Comparison of ENCODE assay signal across 19 cellular contexts in the genomic region with DNA sequence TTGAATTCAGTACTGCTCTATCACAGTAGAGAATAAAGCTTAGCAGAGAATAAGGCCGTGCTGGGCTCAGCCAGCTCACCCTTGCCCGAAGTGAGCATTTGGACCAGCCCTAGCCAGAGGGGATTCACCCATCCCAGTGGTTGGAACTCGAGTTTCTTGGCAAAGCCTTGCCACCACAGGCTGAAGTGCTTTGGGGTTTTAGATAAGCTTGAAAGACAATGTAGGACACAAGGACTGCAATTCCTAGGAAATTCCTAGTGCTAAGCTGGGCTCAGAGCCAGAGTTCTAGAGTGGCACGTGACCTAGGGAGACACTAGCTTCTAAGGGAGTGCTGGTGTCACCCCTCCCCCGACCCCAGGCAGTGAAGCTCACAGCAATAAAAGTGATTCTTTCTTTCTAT. TPM values are rescaled to one million over a fixed set of nuclear protein-coding genes. Genes with fewer than 3 reads are reported as not detected.
DNase-seq lines count a peak whose midpoint lies in the region; ATAC-seq and TF ChIP-seq lines count a peak whose summit lies in the region.
"Had no signal": no experiment of that assay in that cellular context is flagged by ENCODE, and none has a peak within 500 bp of the region (broad histone marks: within the 10 kb centered on the region; RNA-seq: fewer than 3 reads in every experiment).

No MANE protein-coding gene starts in this region.

- peak; percentile 4 for DNase-seq in GM23338 (ENCODE audit: low spot score)
- peak; percentile 74 for DNase-seq in PC-3
- DNase-seq in epithelial cell of prostate (ENCODE audit: low read depth, low spot score): no peak
- peak; percentile 1 for DNase-seq in pons (ENCODE audit: low spot score)
- no peak for DNase-seq in LoVo (ENCODE audit: low spot score)
- DNase-seq in CD1c-positive myeloid dendritic cell (ENCODE audit: extremely low spot score): no peak
- DNase-seq: activated CD4-positive, alpha-beta memory T cell treated with anti-CD3 and anti-CD28 coated beads, Interleukin-2, amount 10 ng/mL, durations not matched to agents 7 days and 5 days; adrenal gland; CD8-positive, alpha-beta memory T cell; head of caudate nucleus; MM.1S; NCI-H1436 treated with DMSO at 0.1 percent for 48 hours; NCI-H446 treated with DMSO at 0.1 percent for 48 hours; spleen; stimulated activated CD4-positive, alpha-beta T cell treated with anti-CD3 and anti-CD28 coated beads, Interleukin-4, amount 100 ng/mL, for 4 hours; stomach; upper lobe of left lung had no signal

- H3F3A ChIP-seq in GM23338 (replicated peaks; ENCODE audit: low read depth) (no peaks in the 10 kb centered on the region), PC-3 (ENCODE audit: low read length, unreplicated experiment) (no peaks in the 10 kb centered on the region)

- H3K79me2 ChIP-seq in GM23338 (replicated peaks; ENCODE audit: insufficient read depth): no peaks in the 10 kb centered on the region
- H3K79me2 ChIP-seq in PC-3 (ENCODE audit: low read length): no peaks in the 10 kb centered on the region

- intact Hi-C loops in PC-3 (cut with micrococcal nuclease): no loop called here

- H3K4me3 Mint-ChIP-seq in GM23338: no peak overlapping the region
- H3K4me3 Mint-ChIP-seq: activated CD4-positive, alpha-beta memory T cell treated with anti-CD3 and anti-CD28 coated beads, Interleukin-2, amount 10 ng/mL, durations not matched to agents 7 days and 5 days; CD8-positive, alpha-beta memory T cell had no signal

- H3K4me3 ChIP-seq in GM23338 (no peak overlapping the region), PC-3 (ENCODE audit: low read length) (no peak overlapping the region)
- H3K4me3 ChIP-seq: adrenal gland, spleen, stomach, upper lobe of left lung had no signal

- H3K9me2 ChIP-seq in GM23338 (ENCODE audit: insufficient read depth): no peaks in the 10 kb centered on the region
- no peaks in the 10 kb centered on the region for H3K9me2 ChIP-seq in PC-3 (replicated peaks; ENCODE audit: low read length)

- H3K4me1 Mint-ChIP-seq in GM23338: peaks cover 1% of the 10 kb centered on the region; the same call in 1 of the 3 replicates
- H3K4me1 Mint-ChIP-seq: activated CD4-positive, alpha-beta memory T cell treated with anti-CD3 and anti-CD28 coated beads, Interleukin-2, amount 10 ng/mL, durations not matched to agents 7 days and 5 days; CD8-positive, alpha-beta memory T cell had no signal

- H3K4me1 ChIP-seq in GM23338 (ENCODE audit: insufficient read depth): no peaks in the 10 kb centered on the region
- peaks cover 10% of the 10 kb centered on the region; the same call in 1 of the 2 replicates for H3K4me1 ChIP-seq in PC-3 (ENCODE audit: insufficient read depth, low read length)
- H3K4me1 ChIP-seq: adrenal gland, spleen, stomach, upper lobe of left lung had no signal

- POLR2A ChIA-PET in PC-3 (lab: Charles Lee; ENCODE audit: unreplicated experiment): no interaction called here

- H3K27me3 ChIP-seq in GM23338 (ENCODE audit: insufficient read depth) (no peaks in the 10 kb centered on the region), PC-3 (ENCODE audit: low read length) (no peaks in the 10 kb centered on the region)
- H3K27me3 ChIP-seq: adrenal gland, stomach, upper lobe of left lung had no signal

- BruUV-seq in PC-3 (replicated peaks; lab: Mats Ljungman, UMichigan): no TSS peak

- H3K9ac ChIP-seq in PC-3 (ENCODE audit: low read length): no peak overlapping the region; the same call in 1 of the 2 replicates

- H3K27ac Mint-ChIP-seq in GM23338: no peak overlapping the region
- H3K27ac Mint-ChIP-seq: activated CD4-positive, alpha-beta memory T cell treated with anti-CD3 and anti-CD28 coated beads, Interleukin-2, amount 10 ng/mL, durations not matched to agents 7 days and 5 days; CD8-positive, alpha-beta memory T cell had no signal

- H3K4me2 ChIP-seq in GM23338: no peak overlapping the region
- no peak overlapping the region for H3K4me2 ChIP-seq in PC-3 (ENCODE audit: low read length)

- CTCF ChIA-PET in PC-3 (lab: Charles Lee): no interaction called here

- H3K36me3 Mint-ChIP-seq in GM23338 (ENCODE audit: low read depth): no peaks in the 10 kb centered on the region
- H3K36me3 Mint-ChIP-seq: CD8-positive, alpha-beta memory T cell had no signal

- no peak for ATAC-seq in GM23338
- ATAC-seq in PC-3: peak; percentile 51
- no peak for ATAC-seq in HG03565 (IDR thresholded peaks at IDR 0.05; ENCODE audit: unreplicated experiment)
- ATAC-seq: HepG2 had no signal

- TF ChIP-seq CTCF in GM23338 (conservative IDR thresholded peaks at IDR 0.05; ENCODE audit: low read depth in 2 of 2) (no peak), PC-3 (conservative IDR thresholded peaks at IDR 0.05; ENCODE audit: low read depth, low read length) (no peak)

- H3K9me3 ChIP-seq in PC-3 (ENCODE audit: low read length): no peaks in the 10 kb centered on the region
- H3K9me3 ChIP-seq: adrenal gland, stomach, upper lobe of left lung had no signal

- H3K27ac ChIP-seq in GM23338 (ENCODE audit: low read depth): no peak overlapping the region
- peak overlapping the region; percentile 64 for H3K27ac ChIP-seq in PC-3 (ENCODE audit: low read length)
- peak overlapping the region; percentile 6 for H3K27ac ChIP-seq in epithelial cell of prostate
- H3K27ac ChIP-seq: adrenal gland, spleen, stomach, upper lobe of left lung had no signal

- H2AFZ ChIP-seq in GM23338 (peak overlapping the region; percentile 56; the same call in 1 of the 2 replicates), PC-3 (ENCODE audit: low read length) (no peak overlapping the region)

- H3K27me3 Mint-ChIP-seq in GM23338 (ENCODE audit: insufficient read depth, low read depth, poor library complexity): peaks cover 2% of the 10 kb centered on the region
- H3K27me3 Mint-ChIP-seq: activated CD4-positive, alpha-beta memory T cell treated with anti-CD3 and anti-CD28 coated beads, Interleukin-2, amount 10 ng/mL, durations not matched to agents 7 days and 5 days had no signal

- H4K20me1 ChIP-seq in GM23338 (replicated peaks; ENCODE audit: insufficient read depth) (no peaks in the 10 kb centered on the region), PC-3 (ENCODE audit: low read length) (no peaks in the 10 kb centered on the region)

- H3K9me3 Mint-ChIP-seq in GM23338: peaks cover 2% of the 10 kb centered on the region; the same call in 1 of the 3 replicates

- no peaks in the 10 kb centered on the region for H3K36me3 ChIP-seq in GM23338 (ENCODE audit: insufficient read depth)
- H3K36me3 ChIP-seq in PC-3 (ENCODE audit: low read depth, low read length): no peaks in the 10 kb centered on the region
- H3K36me3 ChIP-seq: adrenal gland, spleen, stomach, upper lobe of left lung had no signal

TF ChIP-seq in GM23338, 12 proteins besides CTCF, POLR2A, EP300 and RAD21 (continues in another document):
- TF ChIP-seq JUNB (IDR thresholded peaks at IDR 0.05; ENCODE audit: unreplicated experiment): no peak
- no peak for TF ChIP-seq EZH2 (IDR thresholded peaks at IDR 0.05; ENCODE audit: low read depth, unreplicated experiment)
- TF ChIP-seq, protein P1, sequence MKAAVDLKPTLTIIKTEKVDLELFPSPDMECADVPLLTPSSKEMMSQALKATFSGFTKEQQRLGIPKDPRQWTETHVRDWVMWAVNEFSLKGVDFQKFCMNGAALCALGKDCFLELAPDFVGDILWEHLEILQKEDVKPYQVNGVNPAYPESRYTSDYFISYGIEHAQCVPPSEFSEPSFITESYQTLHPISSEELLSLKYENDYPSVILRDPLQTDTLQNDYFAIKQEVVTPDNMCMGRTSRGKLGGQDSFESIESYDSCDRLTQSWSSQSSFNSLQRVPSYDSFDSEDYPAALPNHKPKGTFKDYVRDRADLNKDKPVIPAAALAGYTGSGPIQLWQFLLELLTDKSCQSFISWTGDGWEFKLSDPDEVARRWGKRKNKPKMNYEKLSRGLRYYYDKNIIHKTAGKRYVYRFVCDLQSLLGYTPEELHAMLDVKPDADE (IDR thresholded peaks at IDR 0.05): no peak
- no peak for TF ChIP-seq POLR2AphosphoS5 (IDR thresholded peaks at IDR 0.05; ENCODE audit: low read depth)
- TF ChIP-seq ZNF114 (CRISPR knock-in tag; IDR thresholded peaks at IDR 0.05): no peak
- TF ChIP-seq EZH2phosphoT487 (IDR thresholded peaks at IDR 0.05; ENCODE audit: unreplicated experiment): no peak
- no peak for TF ChIP-seq CREB1 (CRISPR knock-in tag; IDR thresholded peaks at IDR 0.05; ENCODE audit: low read depth)
- TF ChIP-seq, protein P2, sequence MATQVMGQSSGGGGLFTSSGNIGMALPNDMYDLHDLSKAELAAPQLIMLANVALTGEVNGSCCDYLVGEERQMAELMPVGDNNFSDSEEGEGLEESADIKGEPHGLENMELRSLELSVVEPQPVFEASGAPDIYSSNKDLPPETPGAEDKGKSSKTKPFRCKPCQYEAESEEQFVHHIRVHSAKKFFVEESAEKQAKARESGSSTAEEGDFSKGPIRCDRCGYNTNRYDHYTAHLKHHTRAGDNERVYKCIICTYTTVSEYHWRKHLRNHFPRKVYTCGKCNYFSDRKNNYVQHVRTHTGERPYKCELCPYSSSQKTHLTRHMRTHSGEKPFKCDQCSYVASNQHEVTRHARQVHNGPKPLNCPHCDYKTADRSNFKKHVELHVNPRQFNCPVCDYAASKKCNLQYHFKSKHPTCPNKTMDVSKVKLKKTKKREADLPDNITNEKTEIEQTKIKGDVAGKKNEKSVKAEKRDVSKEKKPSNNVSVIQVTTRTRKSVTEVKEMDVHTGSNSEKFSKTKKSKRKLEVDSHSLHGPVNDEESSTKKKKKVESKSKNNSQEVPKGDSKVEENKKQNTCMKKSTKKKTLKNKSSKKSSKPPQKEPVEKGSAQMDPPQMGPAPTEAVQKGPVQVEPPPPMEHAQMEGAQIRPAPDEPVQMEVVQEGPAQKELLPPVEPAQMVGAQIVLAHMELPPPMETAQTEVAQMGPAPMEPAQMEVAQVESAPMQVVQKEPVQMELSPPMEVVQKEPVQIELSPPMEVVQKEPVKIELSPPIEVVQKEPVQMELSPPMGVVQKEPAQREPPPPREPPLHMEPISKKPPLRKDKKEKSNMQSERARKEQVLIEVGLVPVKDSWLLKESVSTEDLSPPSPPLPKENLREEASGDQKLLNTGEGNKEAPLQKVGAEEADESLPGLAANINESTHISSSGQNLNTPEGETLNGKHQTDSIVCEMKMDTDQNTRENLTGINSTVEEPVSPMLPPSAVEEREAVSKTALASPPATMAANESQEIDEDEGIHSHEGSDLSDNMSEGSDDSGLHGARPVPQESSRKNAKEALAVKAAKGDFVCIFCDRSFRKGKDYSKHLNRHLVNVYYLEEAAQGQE (IDR thresholded peaks at IDR 0.05; ENCODE audit: unreplicated experiment): no peak
- no peak for TF ChIP-seq STAT1 (IDR thresholded peaks at IDR 0.05; ENCODE audit: unreplicated experiment)
- no peak for TF ChIP-seq NANOG (IDR thresholded peaks at IDR 0.05; ENCODE audit: borderline replicate concordance)

RNA-seq across cellular contexts. Expression of a gene that starts 28.0 kb away (rescaled TPM):
- total RNA-seq in GM23338 (2014; rRNA removed; shearing (Covaris generic)): not detected in 2 replicates
- not detected in 2 replicates for polyA plus RNA-seq in GM23338 (2016; fragmentation: Nextera tagmentation; extraction: Ambion mirVana)
- total RNA-seq in PC-3 (2014; rRNA removed): not detected in 2 replicates
- total RNA-seq: activated CD4-positive, alpha-beta memory T cell treated with anti-CD3 and anti-CD28 coated beads, Interleukin-2, amount 10 ng/mL, durations not matched to agents 7 days and 5 days; adrenal gland; CD8-positive, alpha-beta memory T cell; HepG2; spleen had no signal
- polyA plus RNA-seq: CD8-positive, alpha-beta memory T cell; HepG2; spleen had no signal

RNA-seq across cellular contexts. Expression of a gene that starts 44.4 kb away (rescaled TPM):
- not detected in 2 replicates for total RNA-seq in GM23338 (2014; rRNA removed; shearing (Covaris generic))
- not detected in 2 replicates for polyA plus RNA-seq in GM23338 (2016; fragmentation: Nextera tagmentation; extraction: Ambion mirVana)
- 71.9 and 74.5 TPM in 2 replicates for total RNA-seq in PC-3 (2014; rRNA removed)
- total RNA-seq: activated CD4-positive, alpha-beta memory T cell treated with anti-CD3 and anti-CD28 coated beads, Interleukin-2, amount 10 ng/mL, durations not matched to agents 7 days and 5 days; CD8-positive, alpha-beta memory T cell; HepG2; spleen; stomach had no signal
- polyA plus RNA-seq: adrenal gland; CD8-positive, alpha-beta memory T cell; HepG2; spleen had no signal

Comparison
In these comparisons a context has a peak if more than half of its experiments do, and no peak if none do; other contexts are left out.
1. DNase-seq: peak in GM23338 (single experiment), PC-3 (single experiment) and pons (single experiment); none in epithelial cell of prostate (single experiment), LoVo (single experiment) and CD1c-positive myeloid dendritic cell (single experiment).
2. RNA of a gene that starts 44.4 kb away (total RNA-seq): 71.9 to 74.5 TPM in PC-3; not detected in GM23338; every median in the first group is over 10 times any median in the second.